Comparison of ENCODE assay signal across 8 cellular contexts in the genomic region with DNA sequence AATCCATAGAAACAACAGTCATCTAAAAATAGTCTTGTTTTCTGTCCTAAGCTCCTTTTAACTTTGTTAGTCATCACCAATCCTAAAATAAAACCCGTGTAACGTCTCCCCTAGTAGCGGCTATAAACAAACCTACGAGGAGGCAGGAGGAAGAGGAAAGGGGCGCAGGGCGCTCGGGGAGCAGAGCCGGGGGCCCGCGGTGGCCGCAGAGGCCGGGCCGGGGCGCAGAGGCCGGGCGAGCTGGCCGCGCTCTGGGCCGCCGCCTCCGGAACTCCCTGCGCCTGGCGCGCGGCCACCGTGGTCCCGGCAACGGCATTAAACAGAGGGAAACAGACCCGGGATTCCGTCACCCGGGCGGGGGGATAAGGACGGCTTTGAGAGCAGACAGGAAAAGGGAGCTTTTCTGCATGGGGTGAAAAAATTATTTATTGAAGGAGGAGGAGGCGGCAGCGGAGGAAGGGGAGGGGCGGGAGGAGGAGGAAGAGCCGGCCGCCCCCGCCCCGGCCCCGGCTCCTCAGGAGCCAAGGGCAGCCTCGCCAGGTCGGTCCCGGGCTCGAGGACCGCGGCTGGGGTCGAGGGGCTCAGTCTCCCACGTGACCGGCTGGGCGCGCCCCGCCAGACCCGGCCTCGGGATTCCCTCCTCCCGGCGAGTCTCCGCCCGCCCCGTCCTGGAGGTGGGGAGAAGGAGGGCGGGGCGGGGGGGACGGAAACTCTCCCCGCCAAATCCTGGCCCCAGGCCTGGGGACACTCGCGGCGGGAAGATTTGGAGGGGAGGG. TPM values are rescaled to one million over a fixed set of nuclear protein-coding genes. Genes with fewer than 3 reads are reported as not detected.
A peak's percentile ranks its signal among the peaks of the same experiment; 100 is the strongest.
DNase-seq lines count a peak whose midpoint lies in the region; ATAC-seq and TF ChIP-seq lines count a peak whose summit lies in the region.

No MANE protein-coding gene starts in this region.

- H3K9ac ChIP-seq in neural progenitor cell, result no peak overlapping the region

- intact Hi-C loops in CD4-positive, alpha-beta T cell (cut with DNase I, micrococcal nuclease), result loop anchor here in 1 of 2 experiments (2.0 kb wide), 2 partner anchors 15 to 129 kb away; no protein-coding TSS in a partner anchor

- no peaks in the 10 kb centered on the region for H3K9me3 ChIP-seq in CD4-positive, alpha-beta T cell (ENCODE audit: control insufficient read depth, low read length)
- no peaks in the 10 kb centered on the region for H3K9me3 ChIP-seq in neural progenitor cell (ENCODE audit: low read depth)

- no peak for TF ChIP-seq CTCF in CD4-positive, alpha-beta T cell (IDR thresholded peaks at IDR 0.05)
- TF ChIP-seq CTCF in HFFc6 (IDR thresholded peaks at IDR 0.05) (no peak), neural progenitor cell (IDR thresholded peaks at IDR 0.05) (no peak)

- no peaks in the 10 kb centered on the region for H3K9me3 Mint-ChIP-seq in CD4-positive, alpha-beta T cell
- H3K9me3 Mint-ChIP-seq in HFFc6, result no peaks in the 10 kb centered on the region
- no peaks in the 10 kb centered on the region for H3K9me3 Mint-ChIP-seq in activated naive CD8-positive, alpha-beta T cell treated with anti-CD3 and anti-CD28 coated beads for 36 hours
- H3K9me3 Mint-ChIP-seq in neural progenitor cell, result peaks cover 2% of the 10 kb centered on the region

- peak overlapping the region; percentile 46 for H3K4me3 ChIP-seq in neural progenitor cell

- H2AFZ ChIP-seq in neural progenitor cell (replicated peaks), result no peak overlapping the region

- no peaks in the 10 kb centered on the region for H3K36me3 ChIP-seq in neural progenitor cell

- POLR2A ChIA-PET in CD4-positive, alpha-beta T cell (lab: Charles Lee), result interaction anchor here (0.9 to 2.5 kb wide), 8 partner anchors 9 to 130 kb away, joined by 3 to 23 read pairs (median 6); no protein-coding TSS in a partner anchor

- peaks cover 16% of the 10 kb centered on the region for H3K36me3 Mint-ChIP-seq in CD4-positive, alpha-beta T cell (ENCODE audit: low read depth)
- H3K36me3 Mint-ChIP-seq in HFFc6 (ENCODE audit: low read depth) (no peaks in the 10 kb centered on the region), neural progenitor cell (no peaks in the 10 kb centered on the region)
- H3K36me3 Mint-ChIP-seq in activated naive CD8-positive, alpha-beta T cell treated with anti-CD3 and anti-CD28 coated beads for 36 hours, result peaks cover 19% of the 10 kb centered on the region

- H3F3A ChIP-seq in neural progenitor cell (ENCODE audit: low read depth), result peaks cover 28% of the 10 kb centered on the region

- peaks cover 49% of the 10 kb centered on the region for H4K20me1 ChIP-seq in neural progenitor cell (ENCODE audit: low read depth)

- peaks cover 45% of the 10 kb centered on the region for H3K4me1 Mint-ChIP-seq in CD4-positive, alpha-beta T cell (ENCODE audit: low read depth)
- H3K4me1 Mint-ChIP-seq in HFFc6 (ENCODE audit: low read depth), result peaks cover 6% of the 10 kb centered on the region; the same call in 1 of the 2 replicates
- H3K4me1 Mint-ChIP-seq in activated naive CD8-positive, alpha-beta T cell treated with anti-CD3 and anti-CD28 coated beads for 36 hours, result peaks cover 22% of the 10 kb centered on the region
- H3K4me1 Mint-ChIP-seq in neural progenitor cell, result peaks cover 14% of the 10 kb centered on the region

- peak overlapping the region; percentile 83 for H3K4me2 ChIP-seq in neural progenitor cell

- H3K4me3 Mint-ChIP-seq in CD4-positive, alpha-beta T cell, result peak overlapping the region; percentile 98
- H3K4me3 Mint-ChIP-seq in HFFc6 (peak overlapping the region; percentile 86), neural progenitor cell (peak overlapping the region; percentile 81)
- peak overlapping the region; percentile 81 for H3K4me3 Mint-ChIP-seq in activated naive CD8-positive, alpha-beta T cell treated with anti-CD3 and anti-CD28 coated beads for 36 hours

- H3K27ac ChIP-seq in CD4-positive, alpha-beta T cell (ENCODE audit: low read depth, low read length), result no peak overlapping the region
- H3K27ac ChIP-seq in neural progenitor cell, result no peak overlapping the region

- no peaks in the 10 kb centered on the region for H3K27me3 Mint-ChIP-seq in CD4-positive, alpha-beta T cell
- H3K27me3 Mint-ChIP-seq in HFFc6 (ENCODE audit: insufficient read depth) (peaks cover 7% of the 10 kb centered on the region), neural progenitor cell (ENCODE audit: insufficient read depth, low read depth) (peaks cover 48% of the 10 kb centered on the region)
- peaks cover 8% of the 10 kb centered on the region for H3K27me3 Mint-ChIP-seq in activated naive CD8-positive, alpha-beta T cell treated with anti-CD3 and anti-CD28 coated beads for 36 hours

- peaks cover 14% of the 10 kb centered on the region for H3K4me1 ChIP-seq in neural progenitor cell

- peak overlapping the region; percentile 93 for H3K27ac Mint-ChIP-seq in CD4-positive, alpha-beta T cell
- H3K27ac Mint-ChIP-seq in HFFc6 (peak overlapping the region; percentile 97), neural progenitor cell (no peak overlapping the region)
- peak overlapping the region; percentile 89 for H3K27ac Mint-ChIP-seq in activated naive CD8-positive, alpha-beta T cell treated with anti-CD3 and anti-CD28 coated beads for 36 hours

- ATAC-seq in CD4-positive, alpha-beta T cell (ENCODE audit: poor library complexity), result peak; percentile 18
- ATAC-seq in GM18909 (IDR thresholded peaks at IDR 0.05; ENCODE audit: poor library complexity, unreplicated experiment), result no peak

- CTCF ChIA-PET in CD4-positive, alpha-beta T cell (lab: Charles Lee), result interaction anchor here (1.4 to 2.1 kb wide), 3 partner anchors 12 to 129 kb away, joined by 5 to 10 read pairs (median 8); no protein-coding TSS in a partner anchor

- DNase-seq in CD4-positive, alpha-beta T cell, result peak in 3 of 10 experiments; percentile 44 to 54 (median 49)
- DNase-seq in HFFc6 (peak; percentile 74), NOMO-1 treated with DMSO at 0.1 percent for 48 hours (lab: John Stamatoyannopoulos, UW; ENCODE audit: unreplicated experiment) (peak; percentile 42), glomerular visceral epithelial cell (ENCODE audit: extremely low spot score) (peak; percentile 88), neural progenitor cell (ENCODE audit: low spot score) (peak; percentile 76), globus pallidus (ENCODE audit: low spot score) (no peak)
- peak; percentile 64 for DNase-seq in activated naive CD8-positive, alpha-beta T cell treated with anti-CD3 and anti-CD28 coated beads for 36 hours

- no peaks in the 10 kb centered on the region for H3K79me2 ChIP-seq in neural progenitor cell (ENCODE audit: low read depth)

- no peaks in the 10 kb centered on the region for H3K27me3 ChIP-seq in CD4-positive, alpha-beta T cell (ENCODE audit: control insufficient read depth, insufficient read depth, low read length)
- peaks cover 100% of the 10 kb centered on the region for H3K27me3 ChIP-seq in neural progenitor cell

RNA-seq across cellular contexts. Expression of a gene that starts 1.9 kb away (rescaled TPM):
- total RNA-seq in CD4-positive, alpha-beta T cell, result 100 to 1,000 TPM; 107 to 113 TPM
- total RNA-seq in HFFc6 (2021; fragmentation: NEBNext Ultra II Directional; extraction: Animal tissue kit (Norgen Biotek cat#: 25700)), result 1 to 10 TPM in 2 of 6 experiments, under 1 TPM in 4; 0.57 to 2.0 (median 0.89) TPM
- 10 to 100 TPM; 94.2 to 98.5 TPM for total RNA-seq in activated naive CD8-positive, alpha-beta T cell treated with anti-CD3 and anti-CD28 coated beads for 36 hours
- 2.2 and 2.3 TPM in 2 replicates for total RNA-seq in neural progenitor cell (ENCODE audit: low replicate concordance)

Comparison
In these comparisons a context has a peak if more than half of its experiments do, and no peak if none do; other contexts are left out.
1. RNA of a gene that starts 1.9 kb away (total RNA-seq): 107 to 113 TPM in CD4-positive, alpha-beta T cell and 94.2 to 98.5 TPM in activated naive CD8-positive, alpha-beta T cell treated with anti-CD3 and anti-CD28 coated beads for 36 hours; 2.2 to 2.3 TPM in neural progenitor cell and 0.57 to 2.0 TPM in HFFc6; every median in the first group is over 10 times any median in the second.
2. Peak in every context shown above with its lines, with median percentiles within 50 percentile points of each other: H3K4me3 Mint-ChIP-seq.